11 cellular contexts compared by ENCODE assay signal in genomic region chr13:79457948-79458347, GRCh38. TPM values are rescaled to one million over a fixed set of nuclear protein-coding genes. Genes with fewer than 3 reads are reported as not detected.
DNase-seq lines count a peak whose midpoint lies in the region; ATAC-seq, FAIRE-seq and TF ChIP-seq lines count a peak whose summit lies in the region.
"Had no signal": no experiment of that assay in that cellular context is flagged by ENCODE, and none has a peak within 500 bp of the region (broad histone marks: within the 10 kb centered on the region; RNA-seq: fewer than 3 reads in every experiment).

No MANE protein-coding gene starts in this region.

- no peaks in the 10 kb centered on the region for H3K27me3 ChIP-seq in bronchial epithelial cell (ENCODE audit: control insufficient read depth, insufficient read depth, low read length)

- no peak for FAIRE-seq in bronchial epithelial cell (lab: Jason Lieb, UNC)

- no peaks in the 10 kb centered on the region for H3K36me3 ChIP-seq in bronchial epithelial cell (ENCODE audit: control insufficient read depth, insufficient read depth, low read length)

- ATAC-seq in GM18498 (IDR thresholded peaks at IDR 0.05; ENCODE audit: unreplicated experiment) (no peak), GM19397 (IDR thresholded peaks at IDR 0.05; ENCODE audit: unreplicated experiment) (no peak)

- TF ChIP-seq CTCF in NB4 (IDR thresholded peaks at IDR 0.05; ENCODE audit: low read depth, low read length) (no peak), bronchial epithelial cell (IDR thresholded peaks at IDR 0.05; ENCODE audit: insufficient read depth, low read length, severe bottlenecking) (no peak)

- H3K4me3 ChIP-seq in NB4 (ENCODE audit: low read depth, low read length): no peak overlapping the region
- no peak overlapping the region for H3K4me3 ChIP-seq in bronchial epithelial cell (ENCODE audit: low read depth, low read length)

- DNase-seq in activated CD4-positive, alpha-beta T cell treated with anti-CD3 and anti-CD28 coated beads for 4 hours: peak; percentile 12 to 21
- DNase-seq in activated CD4-positive, alpha-beta T cell treated with anti-CD3 and anti-CD28 coated beads, Interleukin-2, amount 50 U/mL, for 1 hour: no peak
- DNase-seq in NB4 (ENCODE audit: low read depth) (peak; percentile 31), bronchial epithelial cell (ENCODE audit: low read depth) (peak; percentile 90), non-pigmented ciliary epithelial cell (ENCODE audit: low read depth) (peak; percentile 73), hypothalamus (lab: John Stamatoyannopoulos, UW) (no peak)
- DNase-seq: ACHN, foreskin melanocyte, Karpas-422 had no signal

- TF ChIP-seq POLR2A in NB4 (IDR thresholded peaks at IDR 0.05; ENCODE audit: extremely low read depth, insufficient read length): no peak

RNA-seq across cellular contexts. Expression of gene NDFIP2, which starts 23.0 kb away (rescaled TPM):
- 61.7 and 80.0 TPM in 2 replicates for total RNA-seq in bronchial epithelial cell

RNA-seq across cellular contexts. Expression of gene RBM26, which starts 51.9 kb away (rescaled TPM):
- total RNA-seq in bronchial epithelial cell: 13.7 and 15.7 TPM in 2 replicates

Comparison
In these comparisons a context has a peak if more than half of its experiments do, and no peak if none do; other contexts are left out.
1. DNase-seq: peak in activated CD4-positive, alpha-beta T cell treated with anti-CD3 and anti-CD28 coated beads for 4 hours (2 of 2), NB4 (single experiment), bronchial epithelial cell (single experiment) and non-pigmented ciliary epithelial cell (single experiment); none in activated CD4-positive, alpha-beta T cell treated with anti-CD3 and anti-CD28 coated beads, Interleukin-2, amount 50 U/mL, for 1 hour (single experiment) and hypothalamus (0 of 51).